Comparison of ENCODE assay signal across 39 cellular contexts in the genomic region with DNA sequence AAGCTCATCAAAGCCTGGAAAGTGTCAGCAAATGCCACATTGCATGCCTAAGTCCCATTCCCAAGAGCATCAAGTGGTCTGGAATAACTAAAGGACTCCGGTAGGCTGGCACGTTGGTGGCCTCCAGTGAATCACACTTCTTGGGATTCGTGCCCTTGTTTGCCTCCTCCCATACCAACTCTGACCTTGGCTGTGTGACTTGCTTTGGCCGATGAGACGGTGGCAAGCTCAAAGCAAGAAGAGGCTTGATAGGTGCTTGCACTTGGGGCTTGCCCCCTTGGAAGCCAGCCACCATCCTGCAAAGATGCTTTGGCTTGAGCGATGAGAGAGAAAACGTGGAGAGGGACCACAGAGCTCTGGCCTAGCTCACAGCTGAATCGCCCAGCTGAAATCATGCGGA.
"Had no signal": no experiment of that assay in that cellular context is flagged by ENCODE, and none has a peak within 500 bp of the region (broad histone marks: within the 10 kb centered on the region; RNA-seq: fewer than 3 reads in every experiment).

No MANE protein-coding gene starts in this region.

- FAIRE-seq: astrocyte, bronchial epithelial cell had no signal

- H3K36me3 ChIP-seq: ascending aorta, brain microvascular endothelial cell, breast epithelium, cardiac muscle cell had no signal

- H3K27ac Mint-ChIP-seq: activated naive CD4-positive, alpha-beta T cell treated with anti-CD3 and anti-CD28 coated beads for 36 hours; activated naive CD4-positive, alpha-beta T cell treated with anti-CD3 and anti-CD28 coated beads, Interleukin-2, amount 10 ng/mL, durations not matched to agents 7 days and 5 days; activated naive CD4-positive, alpha-beta T cell treated with anti-CD3 and anti-CD28 coated beads, Interleukin-2, amount 50 U/mL, for 24 hours; activated naive CD4-positive, alpha-beta T cell treated with anti-CD3 and anti-CD28 coated beads, Interleukin-2, amount 50 U/mL, for 72 hours; activated naive CD8-positive, alpha-beta T cell; activated naive CD8-positive, alpha-beta T cell treated with anti-CD3 and anti-CD28 coated beads for 36 hours; activated naive CD8-positive, alpha-beta T cell treated with anti-CD3 and anti-CD28 coated beads, Interleukin-2, amount 10 ng/mL, durations not matched to agents 7 days and 5 days; activated naive CD8-positive, alpha-beta T cell treated with anti-CD3 and anti-CD28 coated beads, Interleukin-2, amount 50 U/mL, for 24 hours; activated T-cell treated with anti-CD3 and anti-CD28 coated beads, Interleukin-2, amount 50 U/mL, for 24 hours; activated T-cell treated with anti-CD3 and anti-CD28 coated beads, Interleukin-2, amount 50 U/mL, for 72 hours; activated T-helper 1 cell treated with anti-CD3 and anti-CD28 coated beads, Interleukin-12 subunit alpha, Interleukin-12 subunit beta, Interleukin-2, Interleukin-4 antibody, amounts not matched to agents 30 ng/mL and 10 ng/mL and 1 ng/mL, durations not matched to agents 14 hours and 24 hours and 36 hours; activated T-helper 17 cell treated with anti-CD3 and anti-CD28 coated beads, Interleukin-2, amount 50 U/mL, for 72 hours; activated T-helper 2 cell treated with anti-CD3 and anti-CD28 coated beads, Interferon-gamma antibody, Interleukin-2, Interleukin-4, amounts not matched to agents 10 μg/mL and 5 μg/mL and 100 μg/mL, durations not matched to agents 14 hours and 24 hours and 36 hours; brain had no signal

- H3K36me3 Mint-ChIP-seq: activated naive CD4-positive, alpha-beta T cell treated with anti-CD3 and anti-CD28 coated beads, Interleukin-2, amount 10 ng/mL, durations not matched to agents 7 days and 5 days; activated naive CD4-positive, alpha-beta T cell treated with anti-CD3 and anti-CD28 coated beads, Interleukin-2, amount 50 U/mL, for 24 hours; activated naive CD4-positive, alpha-beta T cell treated with anti-CD3 and anti-CD28 coated beads, Interleukin-2, amount 50 U/mL, for 72 hours; activated naive CD8-positive, alpha-beta T cell; activated naive CD8-positive, alpha-beta T cell treated with anti-CD3 and anti-CD28 coated beads for 36 hours; activated naive CD8-positive, alpha-beta T cell treated with anti-CD3 and anti-CD28 coated beads, Interleukin-2, amount 10 ng/mL, durations not matched to agents 7 days and 5 days; brain had no signal

- DNase-seq: activated effector memory CD4-positive, alpha-beta T cell treated with anti-CD3 and anti-CD28 coated beads, Interleukin-2, amount 50 U/mL, for 16 hours; activated effector memory CD4-positive, alpha-beta T cell treated with Interleukin-2 at 50 U/mL for 16 hours; activated gamma-delta T cell; activated gamma-delta T cell treated with Interleukin-2 at 50 U/mL for 16 hours; activated naive CD4-positive, alpha-beta T cell; activated naive CD4-positive, alpha-beta T cell treated with anti-CD3 and anti-CD28 coated beads for 36 hours; activated naive CD4-positive, alpha-beta T cell treated with anti-CD3 and anti-CD28 coated beads, Interleukin-2, amount 10 ng/mL, durations not matched to agents 7 days and 5 days; activated naive CD4-positive, alpha-beta T cell treated with anti-CD3 and anti-CD28 coated beads, Interleukin-2, amount 50 U/mL, for 16 hours; activated naive CD4-positive, alpha-beta T cell treated with Interleukin-2 at 50 U/mL for 16 hours; activated naive CD8-positive, alpha-beta T cell treated with anti-CD3 and anti-CD28 coated beads for 36 hours; activated naive CD8-positive, alpha-beta T cell treated with anti-CD3 and anti-CD28 coated beads, Interleukin-2, amount 10 ng/mL, durations not matched to agents 7 days and 5 days; activated naive CD8-positive, alpha-beta T cell treated with anti-CD3 and anti-CD28 coated beads, Interleukin-2, amount 50 U/mL, for 24 hours; activated T-cell treated with anti-CD3 and anti-CD28 coated beads, Interleukin-2, amount 50 U/mL, for 1 hour; activated T-cell treated with anti-CD3 and anti-CD28 coated beads, Interleukin-2, amount 50 U/mL, for 24 hours; activated T-cell treated with anti-CD3 and anti-CD28 coated beads, Interleukin-2, amount 50 U/mL, for 4 hours; activated T-cell treated with anti-CD3 and anti-CD28 coated beads, Interleukin-2, amount 50 U/mL, for 48 hours; activated T-cell treated with anti-CD3 and anti-CD28 coated beads, Interleukin-2, amount 50 U/mL, for 72 hours; amniotic stem cell; amygdala; anterior cingulate cortex; aorta; body of pancreas; brain microvascular endothelial cell; caudate nucleus; central memory CD4-positive, alpha-beta T cell; cerebellar nuclear complex had no signal

- H3K9me3 Mint-ChIP-seq: activated naive CD4-positive, alpha-beta T cell treated with anti-CD3 and anti-CD28 coated beads, Interleukin-2, amount 10 ng/mL, durations not matched to agents 7 days and 5 days; activated naive CD4-positive, alpha-beta T cell treated with anti-CD3 and anti-CD28 coated beads, Interleukin-2, amount 50 U/mL, for 24 hours; activated naive CD8-positive, alpha-beta T cell treated with anti-CD3 and anti-CD28 coated beads for 36 hours; activated naive CD8-positive, alpha-beta T cell treated with anti-CD3 and anti-CD28 coated beads, Interleukin-2, amount 10 ng/mL, durations not matched to agents 7 days and 5 days; activated naive CD8-positive, alpha-beta T cell treated with anti-CD3 and anti-CD28 coated beads, Interleukin-2, amount 50 U/mL, for 24 hours; activated T-cell treated with anti-CD3 and anti-CD28 coated beads, Interleukin-2, amount 50 U/mL, for 24 hours; activated T-cell treated with anti-CD3 and anti-CD28 coated beads, Interleukin-2, amount 50 U/mL, for 4 hours; activated T-cell treated with anti-CD3 and anti-CD28 coated beads, Interleukin-2, amount 50 U/mL, for 72 hours; activated T-helper 1 cell treated with anti-CD3 and anti-CD28 coated beads, Interleukin-12 subunit alpha, Interleukin-12 subunit beta, Interleukin-2, Interleukin-4 antibody, amounts not matched to agents 30 ng/mL and 10 ng/mL and 1 ng/mL, durations not matched to agents 14 hours and 24 hours and 36 hours; activated T-helper 17 cell treated with anti-CD3 and anti-CD28 coated beads, Interleukin-2, amount 50 U/mL, for 72 hours; activated T-helper 2 cell treated with anti-CD3 and anti-CD28 coated beads, Interferon-gamma antibody, Interleukin-2, Interleukin-4, amounts not matched to agents 10 μg/mL and 5 μg/mL and 100 μg/mL, durations not matched to agents 14 hours and 24 hours and 36 hours; brain had no signal

- H3K27ac ChIP-seq: ascending aorta, body of pancreas, brain microvascular endothelial cell, breast epithelium, cardiac muscle cell had no signal

- H3K4me3 Mint-ChIP-seq: activated naive CD4-positive, alpha-beta T cell treated with anti-CD3 and anti-CD28 coated beads for 36 hours; activated naive CD4-positive, alpha-beta T cell treated with anti-CD3 and anti-CD28 coated beads, Interleukin-2, amount 10 ng/mL, durations not matched to agents 7 days and 5 days; activated naive CD4-positive, alpha-beta T cell treated with anti-CD3 and anti-CD28 coated beads, Interleukin-2, amount 50 U/mL, for 24 hours; activated naive CD8-positive, alpha-beta T cell; activated naive CD8-positive, alpha-beta T cell treated with anti-CD3 and anti-CD28 coated beads for 36 hours; activated naive CD8-positive, alpha-beta T cell treated with anti-CD3 and anti-CD28 coated beads, Interleukin-2, amount 10 ng/mL, durations not matched to agents 7 days and 5 days; activated naive CD8-positive, alpha-beta T cell treated with anti-CD3 and anti-CD28 coated beads, Interleukin-2, amount 50 U/mL, for 24 hours; activated T-cell treated with anti-CD3 and anti-CD28 coated beads, Interleukin-2, amount 50 U/mL, for 24 hours; activated T-cell treated with anti-CD3 and anti-CD28 coated beads, Interleukin-2, amount 50 U/mL, for 4 hours; activated T-cell treated with anti-CD3 and anti-CD28 coated beads, Interleukin-2, amount 50 U/mL, for 72 hours; activated T-helper 1 cell treated with anti-CD3 and anti-CD28 coated beads, Interleukin-12 subunit alpha, Interleukin-12 subunit beta, Interleukin-2, Interleukin-4 antibody, amounts not matched to agents 30 ng/mL and 10 ng/mL and 1 ng/mL, durations not matched to agents 14 hours and 24 hours and 36 hours; activated T-helper 17 cell treated with anti-CD3 and anti-CD28 coated beads, Interleukin-2, amount 50 U/mL, for 72 hours; brain; central memory CD8-positive, alpha-beta T cell had no signal

- ATAC-seq: activated naive CD4-positive, alpha-beta T cell treated with anti-CD3 and anti-CD28 coated beads, Interleukin-2, amount 50 U/mL, for 72 hours; activated naive CD8-positive, alpha-beta T cell treated with anti-CD3 and anti-CD28 coated beads, Interleukin-2, amount 50 U/mL, for 24 hours; activated T-cell treated with anti-CD3 and anti-CD28 coated beads, Interleukin-2, amount 50 U/mL, for 4 hours; activated T-cell treated with anti-CD3 and anti-CD28 coated beads, Interleukin-2, amount 50 U/mL, for 72 hours; activated T-helper 17 cell treated with anti-CD3 and anti-CD28 coated beads, Interleukin-2, amount 50 U/mL, for 72 hours; body of pancreas had no signal

- H3K27me3 ChIP-seq: ascending aorta, body of pancreas, brain microvascular endothelial cell, cardiac muscle cell had no signal

- H3K27me3 Mint-ChIP-seq: activated naive CD4-positive, alpha-beta T cell treated with anti-CD3 and anti-CD28 coated beads, Interleukin-2, amount 10 ng/mL, durations not matched to agents 7 days and 5 days; activated naive CD4-positive, alpha-beta T cell treated with anti-CD3 and anti-CD28 coated beads, Interleukin-2, amount 50 U/mL, for 24 hours; activated naive CD8-positive, alpha-beta T cell treated with anti-CD3 and anti-CD28 coated beads for 36 hours; activated naive CD8-positive, alpha-beta T cell treated with anti-CD3 and anti-CD28 coated beads, Interleukin-2, amount 10 ng/mL, durations not matched to agents 7 days and 5 days; activated naive CD8-positive, alpha-beta T cell treated with anti-CD3 and anti-CD28 coated beads, Interleukin-2, amount 50 U/mL, for 24 hours; activated T-cell treated with anti-CD3 and anti-CD28 coated beads, Interleukin-2, amount 50 U/mL, for 24 hours; activated T-helper 17 cell treated with anti-CD3 and anti-CD28 coated beads, Interleukin-2, amount 50 U/mL, for 72 hours; central memory CD8-positive, alpha-beta T cell had no signal

- H3K4me1 Mint-ChIP-seq: activated naive CD4-positive, alpha-beta T cell treated with anti-CD3 and anti-CD28 coated beads, Interleukin-2, amount 10 ng/mL, durations not matched to agents 7 days and 5 days; activated naive CD4-positive, alpha-beta T cell treated with anti-CD3 and anti-CD28 coated beads, Interleukin-2, amount 50 U/mL, for 24 hours; activated naive CD8-positive, alpha-beta T cell treated with anti-CD3 and anti-CD28 coated beads for 36 hours; activated naive CD8-positive, alpha-beta T cell treated with anti-CD3 and anti-CD28 coated beads, Interleukin-2, amount 10 ng/mL, durations not matched to agents 7 days and 5 days; activated naive CD8-positive, alpha-beta T cell treated with anti-CD3 and anti-CD28 coated beads, Interleukin-2, amount 50 U/mL, for 24 hours; activated T-helper 17 cell treated with anti-CD3 and anti-CD28 coated beads, Interleukin-2, amount 50 U/mL, for 72 hours; central memory CD8-positive, alpha-beta T cell had no signal

- H3K4me3 ChIP-seq: ascending aorta, body of pancreas, breast epithelium, cardiac muscle cell had no signal

- H3K4me1 ChIP-seq: ascending aorta, body of pancreas, breast epithelium had no signal

- H3K9me3 ChIP-seq: ascending aorta, body of pancreas, breast epithelium had no signal
